26 cellular contexts compared by ENCODE assay signal in genomic region chr3:18097989-18098388, GRCh38.
DNase-seq lines count a peak whose midpoint lies in the region; ATAC-seq, FAIRE-seq and TF ChIP-seq lines count a peak whose summit lies in the region.
"Had no signal": no experiment of that assay in that cellular context is flagged by ENCODE, and none has a peak within 500 bp of the region (broad histone marks: within the 10 kb centered on the region; RNA-seq: fewer than 3 reads in every experiment).

No MANE protein-coding gene starts in this region.

- H3K27ac Mint-ChIP-seq in CD8-positive, alpha-beta T cell: no peak overlapping the region
- H3K27ac Mint-ChIP-seq: CD4-positive, alpha-beta memory T cell; T-helper 17 cell had no signal

- DNase-seq in DND-41 (no peak), PC-9 (no peak), D721Med (ENCODE audit: insufficient read length, low spot score) (no peak)
- DNase-seq in Jurkat, Clone E6-1 (ENCODE audit: low read depth, low spot score): peak; percentile 73
- DNase-seq in CD8-positive, alpha-beta T cell: no peak
- DNase-seq: AML-193; C1 segment of cervical spinal cord; CD4-positive, alpha-beta memory T cell; DMS153; H7; MM.1S; NCI-H1092 treated with DMSO at 0.1 percent for 48 hours; NCI-H1436; NCI-H187; NCI-H2107; NCI-H446 treated with DMSO at 0.1 percent for 48 hours; NCI-H526 treated with DMSO at 0.1 percent for 48 hours; Peyer's patch; SK-N-SH; T-helper 17 cell; T1000 had no signal

- FAIRE-seq in D721Med (lab: Jason Lieb, UNC): no peak
- FAIRE-seq: A549, GM18507 had no signal

- H3K79me2 ChIP-seq in DND-41 (ENCODE audit: insufficient read depth, low read length) (no peaks in the 10 kb centered on the region), PC-9 (ENCODE audit: low read depth) (no peaks in the 10 kb centered on the region)

- peaks cover 6% of the 10 kb centered on the region; the same call in 1 of the 2 replicates for H3K36me3 ChIP-seq in DND-41 (ENCODE audit: insufficient read depth, low read length)
- no peaks in the 10 kb centered on the region for H3K36me3 ChIP-seq in PC-9 (ENCODE audit: low read depth)
- H3K36me3 ChIP-seq in CD8-positive, alpha-beta T cell (ENCODE audit: insufficient read depth, low read length): no peaks in the 10 kb centered on the region
- H3K36me3 ChIP-seq: Peyer's patch had no signal

- H3F3A ChIP-seq in PC-9 (ENCODE audit: insufficient read depth, low read depth): peaks cover 32% of the 10 kb centered on the region

- no peak overlapping the region for H2AFZ ChIP-seq in DND-41 (ENCODE audit: low read depth, low read length)
- no peak overlapping the region for H2AFZ ChIP-seq in PC-9

- POLR2A ChIA-PET in PC-9 (lab: Charles Lee; ENCODE audit: unreplicated experiment): no interaction called here
- POLR2A ChIA-PET in CD8-positive, alpha-beta T cell (lab: Charles Lee): no interaction called here

- no peak for TF ChIP-seq CTCF in 22Rv1 (IDR thresholded peaks at IDR 0.05)
- TF ChIP-seq CTCF in DND-41 (IDR thresholded peaks at IDR 0.05; ENCODE audit: borderline replicate concordance, extremely low read depth, low read length, poor library complexity, severe bottlenecking): no peak
- TF ChIP-seq CTCF in PC-9 (conservative IDR thresholded peaks at IDR 0.05): no peak
- TF ChIP-seq CTCF in CD8-positive, alpha-beta T cell (IDR thresholded peaks at IDR 0.05): no peak
- TF ChIP-seq CTCF in D721Med (IDR thresholded peaks at IDR 0.05; ENCODE audit: insufficient read depth, missing control alignments): no peak

- H3K4me1 ChIP-seq in DND-41 (ENCODE audit: insufficient read depth, low read length): peaks cover 27% of the 10 kb centered on the region
- peaks cover 40% of the 10 kb centered on the region for H3K4me1 ChIP-seq in PC-9 (replicated peaks; ENCODE audit: insufficient read depth)
- H3K4me1 ChIP-seq in CD8-positive, alpha-beta T cell (ENCODE audit: insufficient read depth, low read length): no peaks in the 10 kb centered on the region
- H3K4me1 ChIP-seq: Peyer's patch had no signal

- peak overlapping the region; percentile 87 for H3K27ac ChIP-seq in 22Rv1
- no peak overlapping the region for H3K27ac ChIP-seq in DND-41 (ENCODE audit: low read length)
- peak overlapping the region; percentile 79 for H3K27ac ChIP-seq in PC-9
- H3K27ac ChIP-seq in CD8-positive, alpha-beta T cell (ENCODE audit: low read depth, low read length): no peak overlapping the region
- H3K27ac ChIP-seq: Peyer's patch had no signal

- H3K36me3 Mint-ChIP-seq in CD8-positive, alpha-beta T cell: no peaks in the 10 kb centered on the region
- H3K36me3 Mint-ChIP-seq: CD4-positive, alpha-beta memory T cell had no signal

- ATAC-seq in DND-41 (ENCODE audit: insufficient read depth, low read depth): 0 out of 3 replicates have a peak, but pooled peaks have one; percentile 52
- no peak for ATAC-seq in CD8-positive, alpha-beta T cell
- no peak for ATAC-seq in HG03196 (IDR thresholded peaks at IDR 0.05; ENCODE audit: unreplicated experiment)
- ATAC-seq in HG03520 (IDR thresholded peaks at IDR 0.05; ENCODE audit: unreplicated experiment): no peak
- ATAC-seq: T-helper 17 cell had no signal

- H3K4me3 ChIP-seq in DND-41 (ENCODE audit: low read depth in 1 of 2, low read length in 2 of 2) (no peak overlapping the region), PC-9 (no peak overlapping the region)
- H3K4me3 ChIP-seq in Jurkat, Clone E6-1 (ENCODE audit: low read length): no peak overlapping the region
- no peak overlapping the region for H3K4me3 ChIP-seq in CD8-positive, alpha-beta T cell (ENCODE audit: low read depth, low read length)
- H3K4me3 ChIP-seq: A549, Peyer's patch had no signal

- peaks cover 9% of the 10 kb centered on the region for H3K9me3 Mint-ChIP-seq in CD8-positive, alpha-beta T cell

- H3K9ac ChIP-seq in DND-41 (ENCODE audit: low read depth, low read length): no peak overlapping the region
- H3K9ac ChIP-seq: SK-N-SH had no signal

- H3K27me3 ChIP-seq in DND-41 (ENCODE audit: insufficient read depth, low read length, poor library complexity): no peaks in the 10 kb centered on the region
- no peaks in the 10 kb centered on the region for H3K27me3 ChIP-seq in PC-9 (ENCODE audit: insufficient read depth, low read depth)
- H3K27me3 ChIP-seq in CD8-positive, alpha-beta T cell (ENCODE audit: insufficient read depth, low read length): no peaks in the 10 kb centered on the region
- H3K27me3 ChIP-seq: Peyer's patch had no signal

- no TSS peak for BruUV-seq in PC-9 (replicated peaks; lab: Mats Ljungman, UMichigan)

- CTCF ChIA-PET in PC-9 (lab: Charles Lee): no interaction called here
- CTCF ChIA-PET in CD8-positive, alpha-beta T cell (lab: Charles Lee): no interaction called here

- H4K20me1 ChIP-seq in DND-41 (ENCODE audit: insufficient read depth, low read length) (no peaks in the 10 kb centered on the region), PC-9 (ENCODE audit: insufficient read depth) (no peaks in the 10 kb centered on the region)

- peaks cover 4% of the 10 kb centered on the region for H3K27me3 Mint-ChIP-seq in CD8-positive, alpha-beta T cell (ENCODE audit: low read depth)

- no peaks in the 10 kb centered on the region for H3K4me1 Mint-ChIP-seq in CD8-positive, alpha-beta T cell (ENCODE audit: low read depth)
- H3K4me1 Mint-ChIP-seq: CD4-positive, alpha-beta memory T cell; T-helper 17 cell had no signal

- H3K9me2 ChIP-seq in PC-9 (ENCODE audit: insufficient read depth): no peaks in the 10 kb centered on the region
- H3K9me2 ChIP-seq: SK-N-SH had no signal

- peaks cover 9% of the 10 kb centered on the region for H3K9me3 ChIP-seq in DND-41 (ENCODE audit: insufficient read depth, low read length, severe bottlenecking)
- peaks cover 36% of the 10 kb centered on the region for H3K9me3 ChIP-seq in PC-9 (ENCODE audit: insufficient read depth, low read depth)
- no peaks in the 10 kb centered on the region for H3K9me3 ChIP-seq in CD8-positive, alpha-beta T cell (ENCODE audit: low read length)
- H3K9me3 ChIP-seq: Peyer's patch, SK-N-SH had no signal

- H3K4me3 Mint-ChIP-seq in CD8-positive, alpha-beta T cell: no peak overlapping the region
- H3K4me3 Mint-ChIP-seq: CD4-positive, alpha-beta memory T cell; T-helper 17 cell had no signal

- no peak overlapping the region for H3K4me2 ChIP-seq in DND-41 (ENCODE audit: insufficient read depth, low read length)
- no peak overlapping the region for H3K4me2 ChIP-seq in PC-9

- intact Hi-C loops in PC-9 (cut with micrococcal nuclease; ENCODE audit: unreplicated experiment): loop anchor here (2.0 to 5.0 kb wide), 2 partner anchors 37 to 356 kb away; partner anchors contain the start of gene TBC1D5
- intact Hi-C loops in CD8-positive, alpha-beta T cell (cut with DNase I, micrococcal nuclease): no loop called here

Comparison
In these comparisons a context has a peak if more than half of its experiments do, and no peak if none do; other contexts are left out.
1. H3K27ac ChIP-seq: peak in 22Rv1 (single experiment) and PC-9 (single experiment); none in DND-41 (single experiment) and CD8-positive, alpha-beta T cell (single experiment).